Comparison of ENCODE assay signal across 13 cellular contexts in the genomic region with DNA sequence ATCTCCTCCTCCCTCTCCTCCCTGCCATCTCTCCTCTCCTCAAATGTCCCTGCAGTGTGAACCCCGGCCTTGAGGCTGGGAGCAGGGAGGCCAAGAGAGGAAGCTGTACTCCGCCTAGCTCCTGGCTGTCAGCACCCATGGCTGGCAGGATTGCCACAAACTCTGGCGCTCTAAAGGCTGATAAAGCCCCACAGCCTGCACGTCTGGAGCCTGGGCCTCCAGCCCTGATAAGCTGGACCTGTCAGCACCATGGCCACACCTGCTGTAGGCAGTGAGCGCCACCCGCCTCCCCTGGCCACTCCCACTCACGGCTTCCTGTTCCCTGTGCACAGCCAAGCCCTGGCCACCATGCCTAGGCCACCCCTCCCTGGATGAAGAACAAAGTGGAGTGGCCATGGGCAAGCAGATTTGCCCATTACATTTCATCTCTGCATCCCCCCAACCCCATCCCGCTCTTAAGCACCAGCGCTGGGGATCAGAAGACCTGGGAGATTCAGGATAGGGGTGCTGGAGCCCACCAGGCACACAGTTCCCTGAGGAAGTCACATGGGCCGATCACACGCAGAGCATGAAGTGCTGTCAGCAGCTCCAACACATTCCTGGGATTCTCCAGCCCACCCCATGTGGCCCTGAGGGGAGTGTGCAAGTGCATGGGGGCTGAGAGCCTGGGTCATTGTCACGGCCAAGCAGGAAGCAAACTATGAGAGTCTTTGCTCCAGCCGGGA. TPM values are rescaled to one million over a fixed set of nuclear protein-coding genes. Genes with fewer than 3 reads are reported as not detected.
A peak's percentile ranks its signal among the peaks of the same experiment; 100 is the strongest.
DNase-seq lines count a peak whose midpoint lies in the region; ATAC-seq and TF ChIP-seq lines count a peak whose summit lies in the region.
"Had no signal": no experiment of that assay in that cellular context is flagged by ENCODE, and none has a peak within 500 bp of the region (broad histone marks: within the 10 kb centered on the region; RNA-seq: fewer than 3 reads in every experiment).

No MANE protein-coding gene starts in this region.

- H3K4me3 ChIP-seq in right cardiac atrium (ENCODE audit: low read length) (no peak overlapping the region), upper lobe of right lung (no peak overlapping the region)
- H3K4me3 ChIP-seq: ascending aorta, gastroesophageal sphincter, GM23248 had no signal

- BruUV-seq in MCF 10A (replicated peaks; lab: Mats Ljungman, UMichigan) = no TSS peak

- H3K4me1 ChIP-seq in right cardiac atrium (ENCODE audit: control insufficient read depth, insufficient read depth, low read length) (peaks cover 34% of the 10 kb centered on the region), upper lobe of right lung (peaks cover 4% of the 10 kb centered on the region)
- H3K4me1 ChIP-seq: ascending aorta had no signal

- TF ChIP-seq CTCF in upper lobe of right lung (IDR thresholded peaks at IDR 0.05) = no peak
- TF ChIP-seq CTCF in MCF 10A (IDR thresholded peaks at IDR 0.05; ENCODE audit: unreplicated experiment) = no peak

- peak; percentile 45 for DNase-seq in activated CD8-positive, alpha-beta memory T cell treated with anti-CD3 and anti-CD28 coated beads, Interleukin-2, amount 10 ng/mL, durations not matched to agents 7 days and 5 days
- no peak for DNase-seq in activated CD8-positive, alpha-beta memory T cell treated with anti-CD3 and anti-CD28 coated beads for 24 hours
- peak; percentile 7 for DNase-seq in SHP77 treated with DMSO at 0.1 percent for 48 hours (lab: John Stamatoyannopoulos, UW)
- DNase-seq in right cardiac atrium = peak; percentile 88 to 96 (median 94)
- peak; percentile 80 for DNase-seq in upper lobe of right lung
- no peak for DNase-seq in NCI-H2171 treated with DMSO at 0.1 percent for 48 hours (lab: John Stamatoyannopoulos, UW)
- no peak for DNase-seq in MCF 10A (ENCODE audit: unreplicated experiment)
- DNase-seq: activated CD4-positive, alpha-beta T cell treated with anti-CD3 and anti-CD28 coated beads, Interleukin-2, amount 50 U/mL, for 1 hour; GM23248; stimulated activated CD4-positive, alpha-beta T cell treated with anti-CD3 and anti-CD28 coated beads, Interleukin-4, amount 100 ng/mL, for 4 hours had no signal

- 21% methylated on average over 13 of the region's 13 CpGs for WGBS in right cardiac atrium

- intact Hi-C loops in right cardiac atrium (cut with DNase I) = loop anchor here in 1 of 4 donors (10.0 kb wide), 1 partner anchor 228 kb away; a partner anchor contains a TSS
- intact Hi-C loops in upper lobe of right lung (cut with DNase I) = no loop called here
- intact Hi-C loops in MCF 10A (cut with micrococcal nuclease) = no loop called here

- H3K36me3 ChIP-seq in upper lobe of right lung = no peaks in the 10 kb centered on the region
- H3K36me3 ChIP-seq: ascending aorta, gastroesophageal sphincter had no signal

- no peaks in the 10 kb centered on the region for H3K9me3 Mint-ChIP-seq in activated CD8-positive, alpha-beta memory T cell treated with anti-CD3 and anti-CD28 coated beads, Interleukin-2, amount 10 ng/mL, durations not matched to agents 7 days and 5 days (ENCODE audit: low read depth)
- no peaks in the 10 kb centered on the region for H3K9me3 Mint-ChIP-seq in MCF 10A (ENCODE audit: unreplicated experiment)

- H3K4me3 Mint-ChIP-seq in activated CD8-positive, alpha-beta memory T cell treated with anti-CD3 and anti-CD28 coated beads, Interleukin-2, amount 10 ng/mL, durations not matched to agents 7 days and 5 days = no peak overlapping the region
- H3K4me3 Mint-ChIP-seq in MCF 10A (ENCODE audit: unreplicated experiment) = no peak overlapping the region

- peaks cover 10% of the 10 kb centered on the region for H3K27me3 Mint-ChIP-seq in activated CD8-positive, alpha-beta memory T cell treated with anti-CD3 and anti-CD28 coated beads, Interleukin-2, amount 10 ng/mL, durations not matched to agents 7 days and 5 days
- H3K27me3 Mint-ChIP-seq in MCF 10A (ENCODE audit: insufficient read depth, unreplicated experiment) = peaks cover 23% of the 10 kb centered on the region

- peak overlapping the region; percentile 56 for H3K27ac ChIP-seq in right cardiac atrium (ENCODE audit: low read length)
- no peak overlapping the region for H3K27ac ChIP-seq in upper lobe of right lung
- H3K27ac ChIP-seq: ascending aorta, gastroesophageal sphincter, GM23248 had no signal

- peak; percentile 53 for ATAC-seq in activated CD8-positive, alpha-beta memory T cell treated with anti-CD3 and anti-CD28 coated beads, Interleukin-2, amount 10 ng/mL, durations not matched to agents 7 days and 5 days
- ATAC-seq in right cardiac atrium (peak; percentile 78 to 80), upper lobe of right lung (peak; percentile 84), GM18873 (IDR thresholded peaks at IDR 0.05; ENCODE audit: low FRiP score, unreplicated experiment) (no peak)
- ATAC-seq: gastroesophageal sphincter had no signal

- no peak overlapping the region for H3K27ac Mint-ChIP-seq in activated CD8-positive, alpha-beta memory T cell treated with anti-CD3 and anti-CD28 coated beads, Interleukin-2, amount 10 ng/mL, durations not matched to agents 7 days and 5 days
- no peak overlapping the region for H3K27ac Mint-ChIP-seq in MCF 10A (ENCODE audit: low read depth, unreplicated experiment)

- H3K27me3 ChIP-seq in right cardiac atrium (ENCODE audit: control insufficient read depth, insufficient read depth) (no peaks in the 10 kb centered on the region), upper lobe of right lung (no peaks in the 10 kb centered on the region)
- H3K27me3 ChIP-seq: ascending aorta had no signal

- no peaks in the 10 kb centered on the region for H3K4me1 Mint-ChIP-seq in activated CD8-positive, alpha-beta memory T cell treated with anti-CD3 and anti-CD28 coated beads, Interleukin-2, amount 10 ng/mL, durations not matched to agents 7 days and 5 days
- H3K4me1 Mint-ChIP-seq in MCF 10A (ENCODE audit: insufficient read depth, unreplicated experiment) = no peaks in the 10 kb centered on the region

- POLR2A ChIA-PET in MCF 10A (lab: Yijun Ruan, JAX) = interaction anchor here (0.9 to 1.2 kb wide), 2 partner anchors 25 to 27 kb away, joined by 3 to 4 read pairs; no protein-coding TSS in a partner anchor

- no peaks in the 10 kb centered on the region for H3K36me3 Mint-ChIP-seq in activated CD8-positive, alpha-beta memory T cell treated with anti-CD3 and anti-CD28 coated beads, Interleukin-2, amount 10 ng/mL, durations not matched to agents 7 days and 5 days
- H3K36me3 Mint-ChIP-seq in MCF 10A (ENCODE audit: insufficient read depth, unreplicated experiment) = no peaks in the 10 kb centered on the region

- CTCF ChIA-PET in activated CD8-positive, alpha-beta memory T cell treated with anti-CD3 and anti-CD28 coated beads, Interleukin-2, amount 10 ng/mL, durations not matched to agents 7 days and 5 days (lab: Charles Lee) = interaction anchor here (1.0 kb wide), 1 partner anchor 8 kb away, joined by 4 read pairs; no protein-coding TSS in a partner anchor
- CTCF ChIA-PET in MCF 10A (lab: Yijun Ruan, JAX) = interaction anchor here (0.7 to 1.2 kb wide), 4 partner anchors 10 to 45 kb away, joined by 3 to 4 read pairs (median 3); no protein-coding TSS in a partner anchor

- no peaks in the 10 kb centered on the region for H3K9me3 ChIP-seq in right cardiac atrium (ENCODE audit: control insufficient read depth, low read length)
- no peaks in the 10 kb centered on the region for H3K9me3 ChIP-seq in upper lobe of right lung
- H3K9me3 ChIP-seq: ascending aorta, gastroesophageal sphincter had no signal

RNA-seq across cellular contexts. Expression of a gene that starts 24.2 kb away (rescaled TPM):
- total RNA-seq in activated CD8-positive, alpha-beta memory T cell treated with anti-CD3 and anti-CD28 coated beads, Interleukin-2, amount 10 ng/mL, durations not matched to agents 7 days and 5 days = not detected
- total RNA-seq in right cardiac atrium = 1,000 to 10,000 TPM in 1 of 4 donors, 100 to 1,000 TPM in 1, 10 to 100 TPM in 2; 37.1 to 2,245 (median 160) TPM
- polyA plus RNA-seq in right cardiac atrium = 1,679 TPM
- 0.81 TPM for total RNA-seq in upper lobe of right lung
- total RNA-seq in MCF 10A (2022) = not detected in 2 replicates
- total RNA-seq: ascending aorta, gastroesophageal sphincter, GM23248 had no signal
- polyA plus RNA-seq: GM23248 had no signal

RNA-seq across cellular contexts. Expression of a gene that starts 35.4 kb away (rescaled TPM):
- total RNA-seq in activated CD8-positive, alpha-beta memory T cell treated with anti-CD3 and anti-CD28 coated beads, Interleukin-2, amount 10 ng/mL, durations not matched to agents 7 days and 5 days = not detected
- total RNA-seq in right cardiac atrium (over 10,000 TPM; 26,185 to 59,291 (median 38,228) TPM), upper lobe of right lung (8.4 TPM), MCF 10A (2022) (not detected in 2 replicates)
- 45,715 TPM for polyA plus RNA-seq in right cardiac atrium
- total RNA-seq: ascending aorta, GM23248 had no signal
- polyA plus RNA-seq: GM23248 had no signal

RNA-seq across cellular contexts. Expression of a gene that starts 43.3 kb away (rescaled TPM):
- 10 to 100 TPM; 44.2 to 44.6 TPM for total RNA-seq in activated CD8-positive, alpha-beta memory T cell treated with anti-CD3 and anti-CD28 coated beads, Interleukin-2, amount 10 ng/mL, durations not matched to agents 7 days and 5 days
- total RNA-seq in right cardiac atrium (10 to 100 TPM; 34.6 to 38.1 (median 36.3) TPM), upper lobe of right lung (43.7 TPM), MCF 10A (2022) (20.4 and 24.3 TPM in 2 replicates)
- 37.3 TPM for polyA plus RNA-seq in right cardiac atrium

RNA-seq across cellular contexts. Expression of a gene that starts 51.5 kb away (rescaled TPM):
- 10 to 100 TPM; 17.6 to 20.8 TPM for total RNA-seq in activated CD8-positive, alpha-beta memory T cell treated with anti-CD3 and anti-CD28 coated beads, Interleukin-2, amount 10 ng/mL, durations not matched to agents 7 days and 5 days
- total RNA-seq in right cardiac atrium (10 to 100 TPM; 49.5 to 77.8 (median 63.1) TPM), upper lobe of right lung (76.8 TPM), MCF 10A (2022) (47.2 and 48.2 TPM in 2 replicates)
- polyA plus RNA-seq in right cardiac atrium = 51.0 TPM

Comparison
In these comparisons a context has a peak if more than half of its experiments do, and no peak if none do; other contexts are left out.
1. DNase-seq: peak in activated CD8-positive, alpha-beta memory T cell treated with anti-CD3 and anti-CD28 coated beads, Interleukin-2, amount 10 ng/mL, durations not matched to agents 7 days and 5 days (single experiment), SHP77 treated with DMSO at 0.1 percent for 48 hours (single experiment), right cardiac atrium (3 of 3) and upper lobe of right lung (single experiment); none in activated CD8-positive, alpha-beta memory T cell treated with anti-CD3 and anti-CD28 coated beads for 24 hours (single experiment), NCI-H2171 treated with DMSO at 0.1 percent for 48 hours (single experiment) and MCF 10A (single experiment).
2. RNA of a gene that starts 24.2 kb away (total RNA-seq): 37.1 to 2,245 TPM in right cardiac atrium; 0.81 TPM in upper lobe of right lung (single experiment), not detected in activated CD8-positive, alpha-beta memory T cell treated with anti-CD3 and anti-CD28 coated beads, Interleukin-2, amount 10 ng/mL, durations not matched to agents 7 days and 5 days and not detected in MCF 10A; every median in the first group is over 10 times any median in the second.
3. RNA of a gene that starts 35.4 kb away (total RNA-seq): 26,185 to 59,291 TPM in right cardiac atrium; 8.4 TPM in upper lobe of right lung (single experiment), not detected in activated CD8-positive, alpha-beta memory T cell treated with anti-CD3 and anti-CD28 coated beads, Interleukin-2, amount 10 ng/mL, durations not matched to agents 7 days and 5 days and not detected in MCF 10A; every median in the first group is over 1,000 times any median in the second.